ENCODE assay signal across 15 cellular contexts in genomic region chr13:28469316-28469715, GRCh38. TPM values are rescaled to one million over a fixed set of nuclear protein-coding genes. Genes with fewer than 3 reads are reported as not detected.
DNase-seq lines count a peak whose midpoint lies in the region; ATAC-seq and TF ChIP-seq lines count a peak whose summit lies in the region.
"Had no signal": no experiment of that assay in that cellular context is flagged by ENCODE, and none has a peak within 500 bp of the region (broad histone marks: within the 10 kb centered on the region; RNA-seq: fewer than 3 reads in every experiment).

No MANE protein-coding gene starts in this region.

- H3K27me3 Mint-ChIP-seq in endothelial cell (ENCODE audit: unreplicated experiment): peaks cover 3% of the 10 kb centered on the region

- no peaks in the 10 kb centered on the region for H3K9me3 Mint-ChIP-seq in endothelial cell (ENCODE audit: unreplicated experiment)

- H3K36me3 ChIP-seq in heart left ventricle: peaks cover 0 to 55% (median 11%) of the 10 kb centered on the region in 9 donors
- H3K36me3 ChIP-seq in neutrophil: no peaks in the 10 kb centered on the region
- no peaks in the 10 kb centered on the region for H3K36me3 ChIP-seq in spleen

- intact Hi-C loops in heart left ventricle (cut with DNase I): no loop called here
- intact Hi-C loops in cardiac septum (cut with DNase I): loop anchor here (10.0 kb wide), 1 partner anchor 65 kb away; no protein-coding TSS in a partner anchor
- intact Hi-C loops in spleen (cut with DNase I; ENCODE audit: low total_unique reads): no loop called here

- peaks cover 64% of the 10 kb centered on the region for H3K36me3 Mint-ChIP-seq in endothelial cell (ENCODE audit: low read depth, unreplicated experiment)
- H3K36me3 Mint-ChIP-seq: CD4-positive, alpha-beta memory T cell had no signal

- H3K27me3 ChIP-seq in heart left ventricle: peaks cover 0 to 5% (median 0%) of the 10 kb centered on the region in 9 donors
- H3K27me3 ChIP-seq in neutrophil: peaks cover 56% of the 10 kb centered on the region
- H3K27me3 ChIP-seq in spleen (replicated peaks in 1 of 7): no peaks in the 10 kb centered on the region

- H3K9me3 ChIP-seq in heart left ventricle (no peaks in the 10 kb centered on the region), neutrophil (no peaks in the 10 kb centered on the region), spleen (no peaks in the 10 kb centered on the region)

- in situ Hi-C loops in G401 (cut with HindIII; ENCODE audit: low sequenced_read_pairs): no loop called here

- DNase-seq in heart left ventricle: no peak
- no peak for DNase-seq in cardiac septum (ENCODE audit: low spot score)
- peak; percentile 37 for DNase-seq in G401 (ENCODE audit: low spot score)
- no peak for DNase-seq in endothelial cell (ENCODE audit: low spot score)
- no peak for DNase-seq in RWPE1 (ENCODE audit: low spot score)
- DNase-seq in GM19240 (ENCODE audit: insufficient read length, low spot score): no peak
- DNase-seq in spleen: no peak
- DNase-seq: ACHN; CD4-positive, alpha-beta memory T cell; DMS153; DMS79 treated with DMSO at 0.1 percent for 48 hours; EL; GDM1 had no signal

- ATAC-seq in heart left ventricle: peak in 3 of 4 donors; percentile 21 to 52 (median 39)
- ATAC-seq: HCT116 had no signal

- no peak overlapping the region for H3K4me3 Mint-ChIP-seq in endothelial cell (ENCODE audit: unreplicated experiment)
- H3K4me3 Mint-ChIP-seq: CD4-positive, alpha-beta memory T cell had no signal

- H3K4me1 ChIP-seq in heart left ventricle: peaks cover 0 to 55% (median 11%) of the 10 kb centered on the region in 12 donors
- H3K4me1 ChIP-seq in neutrophil (ENCODE audit: control insufficient read depth in 1 of 2, insufficient read depth in 1 of 2, low read depth in 1 of 2, low read length in 1 of 2): peaks cover 47 to 48% of the 10 kb centered on the region in 2 experiments
- H3K4me1 ChIP-seq in spleen: peaks cover 0 to 33% (median 6%) of the 10 kb centered on the region in 6 donors

- H3K4me3 ChIP-seq in heart left ventricle (no peak overlapping the region), neutrophil (ENCODE audit: low read depth in 1 of 2, low read length in 1 of 2) (no peak overlapping the region), spleen (no peak overlapping the region)

- 61 to 78% (median 65%) methylated on average over 6 of the region's 6 CpGs for WGBS in heart left ventricle, 4 donors
- 63 to 76% (median 72%) methylated on average over 6 of the region's 6 CpGs for WGBS in spleen, 5 donors

- H3K4me1 Mint-ChIP-seq in endothelial cell (ENCODE audit: unreplicated experiment): peaks cover 70% of the 10 kb centered on the region
- H3K4me1 Mint-ChIP-seq: CD4-positive, alpha-beta memory T cell had no signal

- POLR2A ChIA-PET in RWPE1 (lab: Yijun Ruan, JAX; ENCODE audit: low non-redundant PET): no interaction called here

- peak overlapping the region; percentile 9 for H3K27ac Mint-ChIP-seq in endothelial cell (ENCODE audit: unreplicated experiment)
- H3K27ac Mint-ChIP-seq: CD4-positive, alpha-beta memory T cell had no signal

- CTCF ChIA-PET in RWPE1 (lab: Yijun Ruan, JAX): no interaction called here

- no peak overlapping the region for H3K27ac ChIP-seq in heart left ventricle
- H3K27ac ChIP-seq in neutrophil: peak overlapping the region; percentile 88
- H3K27ac ChIP-seq in RWPE1: no peak overlapping the region
- H3K27ac ChIP-seq in spleen: peak overlapping the region in 1 of 8 donors; percentile 80

- TF ChIP-seq POLR2A in heart left ventricle (IDR thresholded peaks at IDR 0.05) (no peak), spleen (IDR thresholded peaks at IDR 0.05) (no peak)

- TF ChIP-seq CTCF in heart left ventricle (IDR thresholded peaks at IDR 0.05) (no peak), endothelial cell (IDR thresholded peaks at IDR 0.05; ENCODE audit: unreplicated experiment) (no peak), neutrophil (IDR thresholded peaks at IDR 0.05) (no peak), RWPE1 (conservative IDR thresholded peaks at IDR 0.05; ENCODE audit: low read depth) (no peak), spleen (IDR thresholded peaks at IDR 0.05 in 8 of 11, conservative IDR thresholded peaks at IDR 0.05 in 3 of 11) (no peak)

RNA-seq across cellular contexts. Expression of gene FLT1, which starts 25.6 kb away (rescaled TPM):
- total RNA-seq in heart left ventricle: 10 to 100 TPM; 25.7 to 73.2 (median 43.9) TPM
- 10 to 100 TPM; 13.1 to 28.0 TPM for polyA plus RNA-seq in heart left ventricle
- total RNA-seq in cardiac septum: 53.4 TPM
- total RNA-seq in G401 (2014; rRNA removed; shearing (Covaris generic)): not detected in 2 replicates
- total RNA-seq in endothelial cell (ENCODE audit: unreplicated experiment): 759 TPM
- 10 to 100 TPM; 48.8 to 70.6 (median 61.1) TPM for total RNA-seq in spleen
- polyA plus RNA-seq in spleen: 1 to 10 TPM; 1.2 to 4.2 (median 3.5) TPM

Comparison
In these comparisons a context has a peak if more than half of its experiments do, and no peak if none do; other contexts are left out.
1. RNA of gene FLT1, which starts 25.6 kb away (total RNA-seq): 759 TPM in endothelial cell (single experiment), 48.8 to 70.6 TPM in spleen, 53.4 TPM in cardiac septum (single experiment) and 25.7 to 73.2 TPM in heart left ventricle; not detected in G401; every median in the first group is over 10 times any median in the second.